ENCODE assay signal across 11 cellular contexts in genomic region chr21:46284077-46284644, GRCh38. TPM values are rescaled to one million over a fixed set of nuclear protein-coding genes. Genes with fewer than 3 reads are reported as not detected.
DNase-seq lines count a peak whose midpoint lies in the region; ATAC-seq and TF ChIP-seq lines count a peak whose summit lies in the region.
"Had no signal": no experiment of that assay in that cellular context is flagged by ENCODE, and none has a peak within 500 bp of the region (broad histone marks: within the 10 kb centered on the region; RNA-seq: fewer than 3 reads in every experiment).

No MANE protein-coding gene starts in this region.

- in situ Hi-C loops in ACHN (cut with HindIII; ENCODE audit: low pct_ligation_motif_present, low pct_unique_long_range_greater_than_20kb, low sequenced_read_pairs) = no loop called here

- DNase-seq in T-helper 1 cell (no peak), PC-3 (peak; percentile 42), endodermal cell (no peak), smooth muscle cell (lab: John Stamatoyannopoulos, UW; ENCODE audit: unreplicated experiment) (no peak), foreskin melanocyte (no peak), ACHN (no peak)
- DNase-seq: brain microvascular endothelial cell, GOT3, left lung had no signal

- H3F3A ChIP-seq in PC-3 (ENCODE audit: low read length, unreplicated experiment) (no peaks in the 10 kb centered on the region), smooth muscle cell (ENCODE audit: low read depth) (peaks cover 22% of the 10 kb centered on the region)

- H2AFZ ChIP-seq in PC-3 (ENCODE audit: low read length) = peak overlapping the region; percentile 25; the same call in 1 of the 2 replicates
- H2AFZ ChIP-seq in smooth muscle cell (ENCODE audit: low read depth) = no peak overlapping the region

- 0 out of 2 replicates have a peak, but pooled peaks have one; percentile 3 for ATAC-seq in PC-3
- no peak for ATAC-seq in GM19455 (IDR thresholded peaks at IDR 0.05; ENCODE audit: unreplicated experiment)
- ATAC-seq: left lung had no signal

- CTCF ChIA-PET in PC-3 (lab: Charles Lee) = no interaction called here

- 95 to 99% methylated on average over 15 of the region's 15 CpGs for WGBS in endodermal cell (ENCODE audit: insufficient coverage in 1 of 2, insufficient read length in 1 of 2), 2 experiments
- WGBS in smooth muscle cell (ENCODE audit: low lambda C conversion rate) = 94% methylated on average over 15 of the region's 15 CpGs

- H3K27ac ChIP-seq in PC-3 (ENCODE audit: low read length) (no peak overlapping the region), endodermal cell (ENCODE audit: low read depth, low read length) (no peak overlapping the region), smooth muscle cell (ENCODE audit: low read depth) (no peak overlapping the region)
- H3K27ac ChIP-seq: brain microvascular endothelial cell had no signal

- H3K9me3 Mint-ChIP-seq in T-helper 1 cell treated with Interleukin-12 subunit alpha and Interleukin-12 subunit beta and Interleukin-4 antibody, amounts not matched to agents 30 μg/mL and 1 μg/mL, for 36 hours = no peaks in the 10 kb centered on the region
- H3K9me3 Mint-ChIP-seq in endodermal cell = no peaks in the 10 kb centered on the region

- H3K9me3 ChIP-seq in PC-3 (ENCODE audit: low read length) = no peaks in the 10 kb centered on the region
- peaks cover 5% of the 10 kb centered on the region for H3K9me3 ChIP-seq in endodermal cell (ENCODE audit: control insufficient read depth, low read length)
- H3K9me3 ChIP-seq in smooth muscle cell (replicated peaks; ENCODE audit: low read depth) = no peaks in the 10 kb centered on the region
- H3K9me3 ChIP-seq: left lung had no signal

- no TSS peak for BruUV-seq in PC-3 (replicated peaks; lab: Mats Ljungman, UMichigan)

- intact Hi-C loops in PC-3 (cut with micrococcal nuclease) = loop anchor here (1.0 to 2.0 kb wide), 2 partner anchors 15 to 57 kb away; no protein-coding TSS in a partner anchor

- H3K9ac ChIP-seq in PC-3 (ENCODE audit: low read length) (peak overlapping the region; percentile 34), endodermal cell (ENCODE audit: extremely low read depth, low read length, poor library complexity, severe bottlenecking) (no peak overlapping the region), smooth muscle cell (ENCODE audit: low read depth) (no peak overlapping the region)

- H3K4me1 ChIP-seq in PC-3 (ENCODE audit: insufficient read depth, low read length) (peaks cover 30% of the 10 kb centered on the region), endodermal cell (ENCODE audit: control insufficient read depth, insufficient read depth, low read length) (no peaks in the 10 kb centered on the region), smooth muscle cell (ENCODE audit: low read depth) (peaks cover 28% of the 10 kb centered on the region)

- H3K4me3 ChIP-seq in PC-3 (ENCODE audit: low read length) = peak overlapping the region; percentile 75
- H3K4me3 ChIP-seq in endodermal cell (ENCODE audit: low read length) = peak overlapping the region; percentile 85
- no peak overlapping the region for H3K4me3 ChIP-seq in smooth muscle cell

- peaks cover 57% of the 10 kb centered on the region for H3K79me2 ChIP-seq in PC-3 (ENCODE audit: low read length)
- H3K79me2 ChIP-seq in smooth muscle cell (ENCODE audit: low read depth) = peaks cover 54% of the 10 kb centered on the region

- peaks cover 37% of the 10 kb centered on the region for H3K4me1 Mint-ChIP-seq in T-helper 1 cell treated with Interleukin-12 subunit alpha and Interleukin-12 subunit beta and Interleukin-4 antibody, amounts not matched to agents 30 μg/mL and 1 μg/mL, for 36 hours (ENCODE audit: low read depth)
- H3K4me1 Mint-ChIP-seq in endodermal cell = peaks cover 24% of the 10 kb centered on the region

- H3K36me3 ChIP-seq in PC-3 (ENCODE audit: low read depth, low read length) (peaks cover 15% of the 10 kb centered on the region), endodermal cell (ENCODE audit: control insufficient read depth, insufficient read depth, low read length) (peaks cover 53% of the 10 kb centered on the region), smooth muscle cell (ENCODE audit: low read depth) (no peaks in the 10 kb centered on the region)

- H3K27me3 ChIP-seq in PC-3 (ENCODE audit: low read length) (no peaks in the 10 kb centered on the region), endodermal cell (ENCODE audit: control insufficient read depth, insufficient read depth, low read length, poor library complexity, severe bottlenecking) (no peaks in the 10 kb centered on the region), smooth muscle cell (ENCODE audit: low read depth) (no peaks in the 10 kb centered on the region)
- H3K27me3 ChIP-seq: brain microvascular endothelial cell, left lung had no signal

- peaks cover 40% of the 10 kb centered on the region for H3K36me3 Mint-ChIP-seq in T-helper 1 cell treated with Interleukin-12 subunit alpha and Interleukin-12 subunit beta and Interleukin-4 antibody, amounts not matched to agents 30 μg/mL and 1 μg/mL, for 36 hours (ENCODE audit: low read depth)
- peaks cover 46% of the 10 kb centered on the region for H3K36me3 Mint-ChIP-seq in endodermal cell (ENCODE audit: low read depth)

- POLR2A ChIA-PET in PC-3 (lab: Charles Lee; ENCODE audit: unreplicated experiment) = interaction anchor here (0.6 kb wide), 1 partner anchor 43 kb away, joined by 3 read pairs; no protein-coding TSS in a partner anchor

- H4K20me1 ChIP-seq in PC-3 (ENCODE audit: low read length) (no peaks in the 10 kb centered on the region), smooth muscle cell (ENCODE audit: low read depth) (peaks cover 31% of the 10 kb centered on the region)

- TF ChIP-seq CTCF in PC-3 (conservative IDR thresholded peaks at IDR 0.05; ENCODE audit: low read depth, low read length) (no peak), endodermal cell (conservative IDR thresholded peaks at IDR 0.05) (no peak), smooth muscle cell (IDR thresholded peaks at IDR 0.05; ENCODE audit: borderline replicate concordance, insufficient read depth, poor library complexity, severe bottlenecking) (no peak)

- no peaks in the 10 kb centered on the region for H3K27me3 Mint-ChIP-seq in T-helper 1 cell treated with Interleukin-12 subunit alpha and Interleukin-12 subunit beta and Interleukin-4 antibody, amounts not matched to agents 30 μg/mL and 1 μg/mL, for 36 hours (ENCODE audit: low read depth)
- no peaks in the 10 kb centered on the region for H3K27me3 Mint-ChIP-seq in endodermal cell (ENCODE audit: insufficient read depth)

- peak overlapping the region; percentile 75 for H3K4me3 Mint-ChIP-seq in T-helper 1 cell treated with Interleukin-12 subunit alpha and Interleukin-12 subunit beta and Interleukin-4 antibody, amounts not matched to agents 30 μg/mL and 1 μg/mL, for 36 hours
- H3K4me3 Mint-ChIP-seq in endodermal cell = peak overlapping the region; percentile 42

- H3K9me2 ChIP-seq in PC-3 (replicated peaks; ENCODE audit: low read length) = no peaks in the 10 kb centered on the region

- peak overlapping the region; percentile 84 for H3K4me2 ChIP-seq in PC-3 (ENCODE audit: low read length)
- peak overlapping the region; percentile 93 for H3K4me2 ChIP-seq in smooth muscle cell

- peak overlapping the region; percentile 53 for H3K27ac Mint-ChIP-seq in T-helper 1 cell treated with Interleukin-12 subunit alpha and Interleukin-12 subunit beta and Interleukin-4 antibody, amounts not matched to agents 30 μg/mL and 1 μg/mL, for 36 hours
- peak overlapping the region; percentile 2 for H3K27ac Mint-ChIP-seq in endodermal cell

RNA-seq across cellular contexts. Expression of gene MCM3AP, which starts 1.2 kb away (rescaled TPM):
- total RNA-seq in PC-3 (2014; rRNA removed) = 105 and 140 TPM in 2 replicates
- total RNA-seq in endodermal cell = 100 to 1,000 TPM; 120 to 161 TPM
- 84.8 TPM for polyA plus RNA-seq in endodermal cell (2013, experiment 1 of 2)
- 76.7 TPM for polyA plus RNA-seq in endodermal cell (2013, experiment 2 of 2)
- 51.5 and 61.6 TPM in 2 replicates for total RNA-seq in smooth muscle cell
- polyA plus RNA-seq in smooth muscle cell = 38.4 and 39.2 TPM in 2 replicates

RNA-seq across cellular contexts. Expression of gene YBEY, which starts 2.0 kb away (rescaled TPM):
- total RNA-seq in PC-3 (2014; rRNA removed) (38.2 and 39.0 TPM in 2 replicates), endodermal cell (10 to 100 TPM; 19.6 to 23.3 TPM), smooth muscle cell (20.3 and 31.1 TPM in 2 replicates)
- 40.0 TPM for polyA plus RNA-seq in endodermal cell (2013, experiment 1 of 2)
- 28.0 TPM for polyA plus RNA-seq in endodermal cell (2013, experiment 2 of 2)
- 22.0 and 24.1 TPM in 2 replicates for polyA plus RNA-seq in smooth muscle cell

RNA-seq across cellular contexts. Expression of gene C21orf58, which starts 39.5 kb away (rescaled TPM):
- total RNA-seq in PC-3 (2014; rRNA removed) = 14.6 and 15.3 TPM in 2 replicates
- 10 to 100 TPM; 19.6 to 37.4 TPM for total RNA-seq in endodermal cell
- 24.1 TPM for polyA plus RNA-seq in endodermal cell (2013, experiment 1 of 2)
- polyA plus RNA-seq in endodermal cell (2013, experiment 2 of 2) = 26.2 TPM
- 2.1 and 4.5 TPM in 2 replicates for total RNA-seq in smooth muscle cell
- 3.9 and 4.9 TPM in 2 replicates for polyA plus RNA-seq in smooth muscle cell

RNA-seq across cellular contexts. Expression of gene PCNT, which starts 39.8 kb away (rescaled TPM):
- total RNA-seq in PC-3 (2014; rRNA removed) (51.4 and 93.0 TPM in 2 replicates), endodermal cell (10 to 100 TPM; 40.1 to 40.7 TPM), smooth muscle cell (9.3 and 13.1 TPM in 2 replicates)
- polyA plus RNA-seq in endodermal cell (2013, experiment 1 of 2) = 32.9 TPM
- 28.4 TPM for polyA plus RNA-seq in endodermal cell (2013, experiment 2 of 2)
- 10.8 and 19.1 TPM in 2 replicates for polyA plus RNA-seq in smooth muscle cell

RNA-seq across cellular contexts. Expression of gene LSS, which starts 55.6 kb away (rescaled TPM):
- total RNA-seq in PC-3 (2014; rRNA removed) (45.7 and 53.9 TPM in 2 replicates), endodermal cell (10 to 100 TPM; 56.7 to 85.2 TPM), smooth muscle cell (33.2 and 37.7 TPM in 2 replicates)
- 101 TPM for polyA plus RNA-seq in endodermal cell (2013, experiment 1 of 2)
- polyA plus RNA-seq in endodermal cell (2013, experiment 2 of 2) = 100 TPM
- polyA plus RNA-seq in smooth muscle cell = 21.8 and 32.5 TPM in 2 replicates
